8 cellular contexts compared by ENCODE assay signal in genomic region chr15:68228143-68228970, GRCh38. TPM values are rescaled to one million over a fixed set of nuclear protein-coding genes. Genes with fewer than 3 reads are reported as not detected.
A peak's percentile ranks its signal among the peaks of the same experiment; 100 is the strongest.
DNase-seq lines count a peak whose midpoint lies in the region; ATAC-seq and TF ChIP-seq lines count a peak whose summit lies in the region.

No MANE protein-coding gene starts in this region.

- peak overlapping the region; percentile 76 for H3K4me3 ChIP-seq in epithelial cell of proximal tubule (ENCODE audit: low read depth, low read length)

- CTCF ChIA-PET in RWPE1 (lab: Yijun Ruan, JAX) = interaction anchor here (0.6 kb wide), 1 partner anchor 155 kb away, joined by 7 read pairs; no protein-coding TSS in a partner anchor

- peak; percentile 62 for DNase-seq in activated effector memory CD4-positive, alpha-beta T cell treated with anti-CD3 and anti-CD28 coated beads, Interleukin-2, amount 50 U/mL, for 16 hours
- no peak for DNase-seq in activated effector memory CD4-positive, alpha-beta T cell treated with Interleukin-2 at 50 U/mL for 16 hours
- DNase-seq in RWPE1 (ENCODE audit: low spot score) (no peak), epithelial cell of proximal tubule (ENCODE audit: low read depth) (no peak), neural crest cell (ENCODE audit: low read depth, low spot score) (no peak)

- H3K4me1 Mint-ChIP-seq in neural crest cell = peaks cover 50% of the 10 kb centered on the region

- no peaks in the 10 kb centered on the region for H3K27me3 Mint-ChIP-seq in neural crest cell (ENCODE audit: low read depth)

- TF ChIP-seq CTCF in RWPE1 (conservative IDR thresholded peaks at IDR 0.05; ENCODE audit: low read depth) = no peak
- TF ChIP-seq CTCF in epithelial cell of proximal tubule (conservative IDR thresholded peaks at IDR 0.05; ENCODE audit: low read depth, low read length) = no peak
- no peak for TF ChIP-seq CTCF in neural crest cell (conservative IDR thresholded peaks at IDR 0.05)

- peak overlapping the region; percentile 92 for H3K4me3 Mint-ChIP-seq in neural crest cell

- H3K27ac Mint-ChIP-seq in neural crest cell (ENCODE audit: unreplicated experiment) = peak overlapping the region; percentile 93

- no peaks in the 10 kb centered on the region for H3K9me3 Mint-ChIP-seq in neural crest cell

- peaks cover 6% of the 10 kb centered on the region for H3K36me3 Mint-ChIP-seq in neural crest cell (ENCODE audit: low read depth)

- no peak for ATAC-seq in HG02610 (IDR thresholded peaks at IDR 0.05; ENCODE audit: unreplicated experiment)
- ATAC-seq in GM18502 (IDR thresholded peaks at IDR 0.05; ENCODE audit: poor library complexity, unreplicated experiment) = no peak
- no peak for ATAC-seq in GM18909 (IDR thresholded peaks at IDR 0.05; ENCODE audit: poor library complexity, unreplicated experiment)

- peak overlapping the region; percentile 86 for H3K27ac ChIP-seq in RWPE1

- POLR2A ChIA-PET in RWPE1 (lab: Yijun Ruan, JAX; ENCODE audit: low non-redundant PET) = no interaction called here

RNA-seq across cellular contexts. Expression of gene CLN6, which starts 1.2 kb away (rescaled TPM):
- total RNA-seq in epithelial cell of proximal tubule (14.9 and 55.0 TPM in 2 replicates), neural crest cell (71.3 and 73.3 TPM in 2 replicates)

RNA-seq across cellular contexts. Expression of gene CALML4, which starts 23.2 kb away (rescaled TPM):
- 2.0 and 3.8 TPM in 2 replicates for total RNA-seq in epithelial cell of proximal tubule
- 11.9 and 14.8 TPM in 2 replicates for total RNA-seq in neural crest cell

RNA-seq across cellular contexts. Expression of gene FEM1B, which starts 49.2 kb away (rescaled TPM):
- total RNA-seq in epithelial cell of proximal tubule (19.9 and 20.2 TPM in 2 replicates), neural crest cell (61.4 and 67.0 TPM in 2 replicates)
